1 cellular context compared by ENCODE assay signal in genomic region chr9:134187110-134187531, GRCh38.
TF ChIP-seq lines count a peak whose summit lies in the region.

No MANE protein-coding gene starts in this region.

TF ChIP-seq in H1, 55 proteins besides CTCF, POLR2A, EP300 and RAD21:
- peak; percentile 55; the same call in 1 of the 2 replicates for TF ChIP-seq KDM1A (IDR thresholded peaks at IDR 0.05; ENCODE audit: borderline replicate concordance, low read length)
- no peak for TF ChIP-seq POLR2AphosphoS5 (IDR thresholded peaks at IDR 0.05; ENCODE audit: low read depth, low read length)
- TF ChIP-seq BRCA1 (IDR thresholded peaks at IDR 0.05; ENCODE audit: low read depth, low read length), result no peak
